In the genomic region with DNA sequence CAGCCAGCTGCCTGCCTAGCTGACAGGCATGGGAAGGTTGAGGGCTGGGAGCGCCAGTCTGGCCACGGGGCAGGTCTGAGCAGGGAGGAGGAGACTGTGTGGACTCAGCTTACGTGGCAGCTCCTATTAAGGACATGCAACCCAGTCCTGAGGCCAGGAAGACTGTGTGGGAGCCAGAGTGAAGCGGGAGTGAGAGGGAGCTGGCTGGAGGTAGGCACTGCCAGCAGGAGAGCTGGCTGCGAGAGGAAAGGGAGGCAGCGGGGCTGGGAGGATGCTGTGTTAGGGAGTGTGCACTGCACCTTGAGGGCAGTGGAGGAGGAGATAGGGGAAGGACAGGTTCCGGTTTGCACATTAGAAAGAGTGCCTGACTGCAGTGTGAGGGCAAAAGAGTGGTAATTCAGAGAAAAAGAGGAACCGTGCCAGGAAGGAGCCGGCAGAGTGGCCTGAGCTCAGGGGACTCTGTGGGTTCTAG, we compare ENCODE assay signal across 8 cellular contexts.
DNase-seq lines count a peak whose midpoint lies in the region; ATAC-seq and TF ChIP-seq lines count a peak whose summit lies in the region.

No MANE protein-coding gene starts in this region.

- peak overlapping the region in 8 of 11 experiments; percentile 3 to 59 (median 34); a peak in 8 of 22 replicates for H3K27ac ChIP-seq in BLaER1 treated with 17β-estradiol and CSF1 and Interleukin-3, amounts not matched to agents 10 nM and 100 nM
- H3K27ac ChIP-seq in OCI-LY7 (ENCODE audit: low read depth, low read length, poor library complexity, severe bottlenecking), result no peak overlapping the region

- BruUV-seq in OCI-LY7 (replicated peaks; lab: Mats Ljungman, UMichigan), result no TSS peak

- no peaks in the 10 kb centered on the region for H3K36me3 ChIP-seq in BLaER1 treated with 17β-estradiol and CSF1 and Interleukin-3, amounts not matched to agents 10 nM and 100 nM
- no peaks in the 10 kb centered on the region for H3K36me3 ChIP-seq in OCI-LY7 (ENCODE audit: insufficient read depth, low read length)

- DNase-seq in OCI-LY7 (ENCODE audit: low spot score), result peak; percentile 69
- peak; percentile 42 for DNase-seq in iPS-NIHi11 (ENCODE audit: low spot score)
- no peak for DNase-seq in NCI-H128 (lab: John Stamatoyannopoulos, UW; ENCODE audit: unreplicated experiment)
- DNase-seq in activated T-cell treated with anti-CD3 and anti-CD28 coated beads for 4 hours, result no peak

- CTCF ChIA-PET in OCI-LY7 (lab: Charles Lee; ENCODE audit: unreplicated experiment), result interaction anchor here (0.5 kb wide), 1 partner anchor 346 kb away, joined by 3 read pairs; no protein-coding TSS in a partner anchor

- ATAC-seq in GM21529 (IDR thresholded peaks at IDR 0.05; ENCODE audit: unreplicated experiment) (peak; percentile 59), HG02763 (IDR thresholded peaks at IDR 0.05; ENCODE audit: unreplicated experiment) (no peak), GM19324 (IDR thresholded peaks at IDR 0.05; ENCODE audit: low FRiP score, unreplicated experiment) (no peak)

- no peaks in the 10 kb centered on the region for H3K9me2 ChIP-seq in OCI-LY7 (ENCODE audit: insufficient read depth, low read length)

- TF ChIP-seq CTCF in OCI-LY7 (conservative IDR thresholded peaks at IDR 0.05; ENCODE audit: low read length), result no peak

- POLR2A ChIA-PET in OCI-LY7 (lab: Charles Lee), result interaction anchor here (0.6 to 0.9 kb wide), 2 partner anchors 20 to 1183 kb away, joined by 3 read pairs; no protein-coding TSS in a partner anchor

- peak overlapping the region; percentile 72 to 95 (median 86) for H3K4me2 ChIP-seq in BLaER1 treated with 17β-estradiol and CSF1 and Interleukin-3, amounts not matched to agents 10 nM and 100 nM
- H3K4me2 ChIP-seq in OCI-LY7 (ENCODE audit: low read length), result peak overlapping the region; percentile 51

- intact Hi-C loops in OCI-LY7 (cut with micrococcal nuclease; ENCODE audit: unreplicated experiment), result loop anchor here (10.0 kb wide), 1 partner anchor 349 kb away; no protein-coding TSS in a partner anchor

- H3K4me1 ChIP-seq in BLaER1 treated with 17β-estradiol and CSF1 and Interleukin-3, amounts not matched to agents 10 nM and 100 nM, result peaks cover 30 to 37% (median 32%) of the 10 kb centered on the region in 10 experiments
- H3K4me1 ChIP-seq in OCI-LY7 (ENCODE audit: insufficient read depth, low read length, poor library complexity, severe bottlenecking), result peaks cover 33% of the 10 kb centered on the region

- H3K27me3 ChIP-seq in BLaER1 treated with 17β-estradiol and CSF1 and Interleukin-3, amounts not matched to agents 10 nM and 100 nM, result no peaks in the 10 kb centered on the region; a peak in 1 of 22 replicates

- H3K4me3 ChIP-seq in BLaER1 treated with 17β-estradiol and CSF1 and Interleukin-3, amounts not matched to agents 10 nM and 100 nM, result no peak overlapping the region
- peak overlapping the region; percentile 2 for H3K4me3 ChIP-seq in OCI-LY7 (ENCODE audit: low read depth, low read length, poor library complexity, severe bottlenecking)

- peak overlapping the region in 1 of 11 experiments; percentile 40; a peak in 1 of 22 replicates for H3K9ac ChIP-seq in BLaER1 treated with 17β-estradiol and CSF1 and Interleukin-3, amounts not matched to agents 10 nM and 100 nM

- H3K79me2 ChIP-seq in OCI-LY7 (ENCODE audit: insufficient read depth, low read depth, low read length), result no peaks in the 10 kb centered on the region

- no peaks in the 10 kb centered on the region for H3K9me3 ChIP-seq in BLaER1 treated with 17β-estradiol and CSF1 and Interleukin-3, amounts not matched to agents 10 nM and 100 nM (replicated peaks in 1 of 11)
- no peaks in the 10 kb centered on the region for H3K9me3 ChIP-seq in OCI-LY7 (ENCODE audit: low read length)

- H2AFZ ChIP-seq in OCI-LY7 (ENCODE audit: low read length), result no peak overlapping the region

- H4K20me1 ChIP-seq in BLaER1 treated with 17β-estradiol and CSF1 and Interleukin-3, amounts not matched to agents 10 nM and 100 nM, result peaks cover 0 to 5% (median 0%) of the 10 kb centered on the region in 11 experiments; a peak in 2 of 22 replicates
- no peaks in the 10 kb centered on the region for H4K20me1 ChIP-seq in OCI-LY7 (ENCODE audit: insufficient read depth, low read length)

Comparison
In these comparisons a context has a peak if more than half of its experiments do, and no peak if none do; other contexts are left out.
1. DNase-seq: peak in OCI-LY7 (single experiment) and iPS-NIHi11 (single experiment); none in NCI-H128 (single experiment) and activated T-cell treated with anti-CD3 and anti-CD28 coated beads for 4 hours (single experiment).